Comparison of ENCODE assay signal across 1 cellular context in genomic region chr12:130765186-130765659, GRCh38.
TF ChIP-seq lines count a peak whose summit lies in the region.

No MANE protein-coding gene starts in this region.

TF ChIP-seq in GM23338, 12 proteins besides CTCF, POLR2A, EP300 and RAD21 (continued from another document):
- TF ChIP-seq, protein P1, sequence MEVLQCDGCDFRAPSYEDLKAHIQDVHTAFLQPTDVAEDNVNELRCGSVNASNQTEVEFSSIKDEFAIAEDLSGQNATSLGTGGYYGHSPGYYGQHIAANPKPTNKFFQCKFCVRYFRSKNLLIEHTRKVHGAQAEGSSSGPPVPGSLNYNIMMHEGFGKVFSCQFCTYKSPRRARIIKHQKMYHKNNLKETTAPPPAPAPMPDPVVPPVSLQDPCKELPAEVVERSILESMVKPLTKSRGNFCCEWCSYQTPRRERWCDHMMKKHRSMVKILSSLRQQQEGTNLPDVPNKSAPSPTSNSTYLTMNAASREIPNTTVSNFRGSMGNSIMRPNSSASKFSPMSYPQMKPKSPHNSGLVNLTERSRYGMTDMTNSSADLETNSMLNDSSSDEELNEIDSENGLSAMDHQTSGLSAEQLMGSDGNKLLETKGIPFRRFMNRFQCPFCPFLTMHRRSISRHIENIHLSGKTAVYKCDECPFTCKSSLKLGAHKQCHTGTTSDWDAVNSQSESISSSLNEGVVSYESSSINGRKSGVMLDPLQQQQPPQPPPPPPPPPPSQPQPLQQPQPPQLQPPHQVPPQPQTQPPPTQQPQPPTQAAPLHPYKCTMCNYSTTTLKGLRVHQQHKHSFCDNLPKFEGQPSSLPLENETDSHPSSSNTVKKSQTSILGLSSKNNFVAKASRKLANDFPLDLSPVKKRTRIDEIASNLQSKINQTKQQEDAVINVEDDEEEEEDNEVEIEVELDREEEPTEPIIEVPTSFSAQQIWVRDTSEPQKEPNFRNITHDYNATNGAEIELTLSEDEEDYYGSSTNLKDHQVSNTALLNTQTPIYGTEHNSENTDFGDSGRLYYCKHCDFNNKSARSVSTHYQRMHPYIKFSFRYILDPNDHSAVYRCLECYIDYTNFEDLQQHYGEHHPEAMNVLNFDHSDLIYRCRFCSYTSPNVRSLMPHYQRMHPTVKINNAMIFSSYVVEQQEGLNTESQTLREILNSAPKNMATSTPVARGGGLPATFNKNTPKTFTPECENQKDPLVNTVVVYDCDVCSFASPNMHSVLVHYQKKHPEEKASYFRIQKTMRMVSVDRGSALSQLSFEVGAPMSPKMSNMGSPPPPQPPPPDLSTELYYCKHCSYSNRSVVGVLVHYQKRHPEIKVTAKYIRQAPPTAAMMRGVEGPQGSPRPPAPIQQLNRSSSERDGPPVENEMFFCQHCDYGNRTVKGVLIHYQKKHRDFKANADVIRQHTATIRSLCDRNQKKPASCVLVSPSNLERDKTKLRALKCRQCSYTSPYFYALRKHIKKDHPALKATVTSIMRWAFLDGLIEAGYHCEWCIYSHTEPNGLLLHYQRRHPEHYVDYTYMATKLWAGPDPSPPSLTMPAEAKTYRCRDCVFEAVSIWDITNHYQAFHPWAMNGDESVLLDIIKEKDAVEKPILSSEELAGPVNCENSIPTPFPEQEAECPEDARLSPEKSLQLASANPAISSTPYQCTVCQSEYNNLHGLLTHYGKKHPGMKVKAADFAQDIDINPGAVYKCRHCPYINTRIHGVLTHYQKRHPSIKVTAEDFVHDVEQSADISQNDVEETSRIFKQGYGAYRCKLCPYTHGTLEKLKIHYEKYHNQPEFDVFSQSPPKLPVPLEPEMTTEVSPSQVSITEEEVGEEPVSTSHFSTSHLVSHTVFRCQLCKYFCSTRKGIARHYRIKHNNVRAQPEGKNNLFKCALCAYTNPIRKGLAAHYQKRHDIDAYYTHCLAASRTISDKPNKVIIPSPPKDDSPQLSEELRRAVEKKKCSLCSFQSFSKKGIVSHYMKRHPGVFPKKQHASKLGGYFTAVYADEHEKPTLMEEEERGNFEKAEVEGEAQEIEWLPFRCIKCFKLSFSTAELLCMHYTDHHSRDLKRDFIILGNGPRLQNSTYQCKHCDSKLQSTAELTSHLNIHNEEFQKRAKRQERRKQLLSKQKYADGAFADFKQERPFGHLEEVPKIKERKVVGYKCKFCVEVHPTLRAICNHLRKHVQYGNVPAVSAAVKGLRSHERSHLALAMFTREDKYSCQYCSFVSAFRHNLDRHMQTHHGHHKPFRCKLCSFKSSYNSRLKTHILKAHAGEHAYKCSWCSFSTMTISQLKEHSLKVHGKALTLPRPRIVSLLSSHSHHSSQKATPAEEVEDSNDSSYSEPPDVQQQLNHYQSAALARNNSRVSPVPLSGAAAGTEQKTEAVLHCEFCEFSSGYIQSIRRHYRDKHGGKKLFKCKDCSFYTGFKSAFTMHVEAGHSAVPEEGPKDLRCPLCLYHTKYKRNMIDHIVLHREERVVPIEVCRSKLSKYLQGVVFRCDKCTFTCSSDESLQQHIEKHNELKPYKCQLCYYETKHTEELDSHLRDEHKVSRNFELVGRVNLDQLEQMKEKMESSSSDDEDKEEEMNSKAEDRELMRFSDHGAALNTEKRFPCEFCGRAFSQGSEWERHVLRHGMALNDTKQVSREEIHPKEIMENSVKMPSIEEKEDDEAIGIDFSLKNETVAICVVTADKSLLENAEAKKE (CRISPR knock-in tag; IDR thresholded peaks at IDR 0.05), result no peak
TF ChIP-seq in GM23338: peak in this region for 1.
